In the genomic region with DNA sequence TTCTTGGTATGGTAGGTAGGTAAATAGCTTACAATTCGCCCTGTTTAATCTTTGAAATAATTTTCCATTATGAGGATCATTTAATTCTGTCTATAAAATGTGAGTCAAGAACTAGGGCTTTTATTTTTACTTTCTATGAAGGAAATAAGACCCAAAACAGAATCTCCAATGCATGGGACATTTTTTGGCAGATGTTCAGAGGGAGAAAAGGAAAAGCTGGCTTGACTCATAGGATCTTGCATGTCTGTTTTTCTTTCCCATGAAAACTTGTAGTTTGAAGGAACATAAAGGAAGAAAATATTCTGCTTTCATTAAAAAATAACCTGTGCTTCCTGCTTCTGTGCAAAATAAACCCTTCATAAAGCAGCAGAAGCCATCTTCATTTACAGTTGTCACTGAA, we compare ENCODE assay signal across 11 cellular contexts.
"Had no signal": no experiment of that assay in that cellular context is flagged by ENCODE, and none has a peak within 500 bp of the region (broad histone marks: within the 10 kb centered on the region; RNA-seq: fewer than 3 reads in every experiment).

No MANE protein-coding gene starts in this region.

- DNase-seq: activated CD4-positive, alpha-beta T cell treated with anti-CD3 and anti-CD28 coated beads, Interleukin-2, amount 50 U/mL, for 48 hours; activated gamma-delta T cell treated with Interleukin-2 at 50 U/mL for 16 hours; amniotic stem cell; effector CD4-positive, alpha-beta T cell; left cardiac atrium; naive thymus-derived CD8-positive, alpha-beta T cell; stimulated activated naive B cell treated with anti-CD40 and anti-IgM and Interleukin-4, amounts not matched to agents 10 μg/mL and 1 μg/mL and 100 μg/mL, for 72 hours; upper lobe of left lung had no signal

- H3K36me3 Mint-ChIP-seq: activated naive CD8-positive, alpha-beta T cell; naive thymus-derived CD8-positive, alpha-beta T cell; stimulated activated naive B cell treated with anti-CD40 and anti-IgM and Interleukin-4, amounts not matched to agents 10 μg/mL and 1 μg/mL and 100 μg/mL, for 72 hours had no signal

- H3K27ac Mint-ChIP-seq: activated naive CD8-positive, alpha-beta T cell; activated T-helper 1 cell treated with anti-CD3 and anti-CD28 coated beads, Interleukin-12 subunit alpha, Interleukin-12 subunit beta, Interleukin-2, Interleukin-4 antibody, amounts not matched to agents 30 ng/mL and 10 ng/mL and 1 ng/mL, durations not matched to agents 14 hours and 24 hours and 36 hours; naive thymus-derived CD8-positive, alpha-beta T cell; stimulated activated naive B cell treated with anti-CD40 and anti-IgM and Interleukin-4, amounts not matched to agents 10 μg/mL and 1 μg/mL and 100 μg/mL, for 72 hours; T-helper 2 cell treated with Interferon-gamma antibody and Interleukin-4, amounts not matched to agents 5 μg/mL and 100 μg/mL, for 36 hours had no signal

- H3K4me3 Mint-ChIP-seq: activated naive CD8-positive, alpha-beta T cell; activated T-helper 1 cell treated with anti-CD3 and anti-CD28 coated beads, Interleukin-12 subunit alpha, Interleukin-12 subunit beta, Interleukin-2, Interleukin-4 antibody, amounts not matched to agents 30 ng/mL and 10 ng/mL and 1 ng/mL, durations not matched to agents 14 hours and 24 hours and 36 hours; naive thymus-derived CD8-positive, alpha-beta T cell; stimulated activated naive B cell treated with anti-CD40 and anti-IgM and Interleukin-4, amounts not matched to agents 10 μg/mL and 1 μg/mL and 100 μg/mL, for 72 hours; T-helper 2 cell treated with Interferon-gamma antibody and Interleukin-4, amounts not matched to agents 5 μg/mL and 100 μg/mL, for 36 hours had no signal

- ATAC-seq: left cardiac atrium; naive thymus-derived CD8-positive, alpha-beta T cell; stimulated activated naive B cell treated with anti-CD40 and anti-IgM and Interleukin-4, amounts not matched to agents 10 μg/mL and 1 μg/mL and 100 μg/mL, for 72 hours had no signal

- H3K9me3 Mint-ChIP-seq: T-helper 2 cell treated with Interferon-gamma antibody and Interleukin-4, amounts not matched to agents 5 μg/mL and 100 μg/mL, for 36 hours had no signal

- H3K4me1 Mint-ChIP-seq: naive thymus-derived CD8-positive, alpha-beta T cell; stimulated activated naive B cell treated with anti-CD40 and anti-IgM and Interleukin-4, amounts not matched to agents 10 μg/mL and 1 μg/mL and 100 μg/mL, for 72 hours had no signal
